Comparison of ENCODE assay signal across 12 cellular contexts in the genomic region with DNA sequence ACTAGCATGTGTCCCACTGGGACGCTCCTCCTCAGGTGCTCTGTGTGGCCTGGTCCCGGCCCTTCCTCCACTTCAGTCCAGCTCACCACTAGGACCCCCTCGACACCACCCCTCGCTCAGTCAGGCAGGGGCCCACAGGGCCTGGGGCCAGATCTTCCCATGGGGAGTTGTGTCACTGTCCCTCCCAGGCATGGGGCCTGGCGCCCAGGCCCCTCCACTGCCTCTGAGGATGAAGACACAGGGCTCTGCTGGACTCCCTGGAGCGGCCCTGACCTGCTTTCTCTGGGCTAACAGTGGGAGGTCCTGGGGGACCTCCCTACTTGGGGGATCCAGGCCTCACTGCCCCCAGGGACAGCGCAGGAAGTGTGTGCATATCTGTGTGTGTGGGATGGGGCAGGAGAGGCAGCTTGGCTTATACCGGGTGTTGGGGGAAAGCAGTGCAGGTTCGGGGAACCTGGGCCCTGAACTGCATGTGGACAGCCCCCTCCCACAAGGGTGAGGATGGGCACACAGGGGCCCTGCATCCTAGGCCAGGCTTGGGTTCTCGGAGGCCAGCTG. TPM values are rescaled to one million over a fixed set of nuclear protein-coding genes. Genes with fewer than 3 reads are reported as not detected.
DNase-seq lines count a peak whose midpoint lies in the region; ATAC-seq, FAIRE-seq and TF ChIP-seq lines count a peak whose summit lies in the region.
"Had no signal": no experiment of that assay in that cellular context is flagged by ENCODE, and none has a peak within 500 bp of the region (broad histone marks: within the 10 kb centered on the region; RNA-seq: fewer than 3 reads in every experiment).

No MANE protein-coding gene starts in this region.

- H3K79me1 ChIP-seq in mesendoderm (ENCODE audit: low read length) = no peaks in the 10 kb centered on the region

- WGBS in HUES64 = 91% methylated on average over 10 of the region's 10 CpGs
- no CpG with 5 or more reads among the region's 10 CpGs for WGBS in mesendoderm (ENCODE audit: extremely low coverage, insufficient coverage, low lambda C conversion rate)

- H3K4me3 ChIP-seq in HUES64 (ENCODE audit: low read length) (no peak overlapping the region), mesendoderm (ENCODE audit: low read length) (no peak overlapping the region), tibial artery (no peak overlapping the region)

- H3K9ac ChIP-seq in HUES64 (ENCODE audit: low read depth, low read length) (peak overlapping the region; percentile 65), mesendoderm (ENCODE audit: low read length) (peak overlapping the region; percentile 45)
- H3K9ac ChIP-seq: parathyroid adenoma had no signal

- H3K4ac ChIP-seq in mesendoderm (ENCODE audit: low read depth, low read length) = peak overlapping the region; percentile 42

- H3K4me1 Mint-ChIP-seq in MCF 10A (ENCODE audit: insufficient read depth, unreplicated experiment) (peaks cover 81% of the 10 kb centered on the region), T-helper 17 cell (peaks cover 17% of the 10 kb centered on the region)

- H3K36me3 Mint-ChIP-seq in MCF 10A (ENCODE audit: insufficient read depth, unreplicated experiment) (no peaks in the 10 kb centered on the region), T-helper 17 cell (ENCODE audit: low read depth) (no peaks in the 10 kb centered on the region)
- H3K36me3 Mint-ChIP-seq: activated naive CD8-positive, alpha-beta T cell treated with anti-CD3 and anti-CD28 coated beads, Interleukin-2, amount 10 ng/mL, durations not matched to agents 7 days and 5 days had no signal

- peak overlapping the region; percentile 7 for H3K18ac ChIP-seq in mesendoderm (ENCODE audit: low read length)

- peak overlapping the region; percentile 59 for H3K27ac ChIP-seq in HUES64 (ENCODE audit: low read depth, low read length)
- H3K27ac ChIP-seq in mesendoderm (ENCODE audit: low read depth, low read length) = no peak overlapping the region
- peak overlapping the region; percentile 58 to 78 for H3K27ac ChIP-seq in tibial artery
- H3K27ac ChIP-seq: parathyroid adenoma had no signal

- FAIRE-seq in urothelium cell line (lab: Jason Lieb, UNC) (no peak), GM12892 (lab: Jason Lieb, UNC) (no peak)
- FAIRE-seq: islet of Langerhans had no signal

- H4K8ac ChIP-seq in mesendoderm (ENCODE audit: low read depth, low read length) = no peak overlapping the region

- no peaks in the 10 kb centered on the region for H3K9me3 Mint-ChIP-seq in MCF 10A (ENCODE audit: unreplicated experiment)
- H3K9me3 Mint-ChIP-seq: activated naive CD8-positive, alpha-beta T cell treated with anti-CD3 and anti-CD28 coated beads, Interleukin-2, amount 10 ng/mL, durations not matched to agents 7 days and 5 days had no signal

- H2AK5ac ChIP-seq in mesendoderm (ENCODE audit: low read length) = no peak overlapping the region

- H2BK120ac ChIP-seq in mesendoderm (ENCODE audit: low read depth, low read length) = no peak overlapping the region

- H3K36me3 ChIP-seq in HUES64 (ENCODE audit: insufficient read depth, low read length) = no peaks in the 10 kb centered on the region
- H3K36me3 ChIP-seq in mesendoderm (ENCODE audit: control insufficient read depth, insufficient read depth, low read length) = no peaks in the 10 kb centered on the region
- H3K36me3 ChIP-seq in tibial artery = no peaks in the 10 kb centered on the region

- ATAC-seq in T-helper 17 cell = no peak

- CTCF ChIA-PET in MCF 10A (lab: Yijun Ruan, JAX) = interaction anchor here (0.9 to 13.9 kb wide), 10 partner anchors 8 to 730 kb away, joined by 3 to 313 read pairs (median 6); no protein-coding TSS in a partner anchor

- H3K79me2 ChIP-seq in mesendoderm (ENCODE audit: control insufficient read depth, insufficient read depth, low read length) = no peaks in the 10 kb centered on the region
- H3K79me2 ChIP-seq: parathyroid adenoma had no signal

- H3K4me2 ChIP-seq in mesendoderm (ENCODE audit: low read length) = no peak overlapping the region

- intact Hi-C loops in MCF 10A (cut with micrococcal nuclease) = no loop called here
- intact Hi-C loops in tibial artery (cut with DNase I; ENCODE audit: low total_unique reads) = loop anchor here (10.0 kb wide), 1 partner anchor 437 kb away; no protein-coding TSS in a partner anchor

- H3K4me3 Mint-ChIP-seq in MCF 10A (ENCODE audit: unreplicated experiment) (no peak overlapping the region), T-helper 17 cell (no peak overlapping the region)
- H3K4me3 Mint-ChIP-seq: activated naive CD8-positive, alpha-beta T cell treated with anti-CD3 and anti-CD28 coated beads, Interleukin-2, amount 10 ng/mL, durations not matched to agents 7 days and 5 days had no signal

- POLR2A ChIA-PET in MCF 10A (lab: Yijun Ruan, JAX) = interaction anchor here (0.6 to 13.5 kb wide), 27 partner anchors 7 to 900 kb away, joined by 3 to 373 read pairs (median 5); partner anchors contain the start of genes KRT18, KRT5, KRT6A and KRT6C

- H2BK5ac ChIP-seq in mesendoderm (ENCODE audit: low read length) = no peak overlapping the region

- no peak overlapping the region for H4K5ac ChIP-seq in mesendoderm (ENCODE audit: low read length)

- DNase-seq in MCF 10A (ENCODE audit: unreplicated experiment) (peak; percentile 66), mesendoderm (no peak), tibial artery (no peak), urothelium cell line (ENCODE audit: low spot score) (no peak), T-helper 17 cell (no peak), GM12892 (ENCODE audit: insufficient read length) (no peak)
- DNase-seq: activated CD4-positive, alpha-beta T cell treated with anti-CD3 and anti-CD28 coated beads, Interleukin-2, amount 50 U/mL, for 4 hours; activated naive CD8-positive, alpha-beta T cell treated with anti-CD3 and anti-CD28 coated beads, Interleukin-2, amount 10 ng/mL, durations not matched to agents 7 days and 5 days; NCI-H510A had no signal

- no peaks in the 10 kb centered on the region for H3K27me3 Mint-ChIP-seq in MCF 10A (ENCODE audit: insufficient read depth, unreplicated experiment)
- no peaks in the 10 kb centered on the region for H3K27me3 Mint-ChIP-seq in T-helper 17 cell

- H3K56ac ChIP-seq in mesendoderm (ENCODE audit: low read length) = peak overlapping the region; percentile 34

- H3K9me3 ChIP-seq in HUES64 (ENCODE audit: insufficient read depth, low read depth, low read length) (no peaks in the 10 kb centered on the region), tibial artery (no peaks in the 10 kb centered on the region), T-helper 17 cell (ENCODE audit: control insufficient read depth, low read length, poor library complexity, severe bottlenecking) (no peaks in the 10 kb centered on the region)

- H3K27me3 ChIP-seq in HUES64 (ENCODE audit: insufficient read depth, low read length) (no peaks in the 10 kb centered on the region), mesendoderm (ENCODE audit: insufficient read depth, low read length, poor library complexity) (no peaks in the 10 kb centered on the region), tibial artery (peaks cover 0 to 3% of the 10 kb centered on the region in 2 donors)

- H2BK15ac ChIP-seq in mesendoderm (replicated peaks; ENCODE audit: low read depth) = no peak overlapping the region

- H3K4me1 ChIP-seq in HUES64 (ENCODE audit: insufficient read depth, low read length) = peaks cover 11% of the 10 kb centered on the region
- H3K4me1 ChIP-seq in mesendoderm (ENCODE audit: control insufficient read depth, low read depth, low read length) = peaks cover 2% of the 10 kb centered on the region
- peaks cover 9 to 79% (median 42%) of the 10 kb centered on the region in 4 donors for H3K4me1 ChIP-seq in tibial artery
- H3K4me1 ChIP-seq: parathyroid adenoma had no signal

- TF ChIP-seq CTCF in MCF 10A (IDR thresholded peaks at IDR 0.05; ENCODE audit: unreplicated experiment) = no peak
- TF ChIP-seq CTCF in tibial artery (IDR thresholded peaks at IDR 0.05) = no peak

- no peak overlapping the region for H3K23ac ChIP-seq in mesendoderm (ENCODE audit: low read length)

- peak overlapping the region; percentile 97 for H3K27ac Mint-ChIP-seq in MCF 10A (ENCODE audit: low read depth, unreplicated experiment)
- H3K27ac Mint-ChIP-seq in T-helper 17 cell = no peak overlapping the region
- H3K27ac Mint-ChIP-seq: activated naive CD8-positive, alpha-beta T cell treated with anti-CD3 and anti-CD28 coated beads, Interleukin-2, amount 10 ng/mL, durations not matched to agents 7 days and 5 days had no signal

- TF ChIP-seq POLR2A in GM12892 (IDR thresholded peaks at IDR 0.05; ENCODE audit: low read depth, low read length) = no peak

- BruUV-seq in MCF 10A (replicated peaks; lab: Mats Ljungman, UMichigan) = no TSS peak

RNA-seq across cellular contexts. Expression of gene KRT80, which starts 43.8 kb away (rescaled TPM):
- not detected for polyA plus RNA-seq in HUES64 (2013, experiment 1 of 2)
- 0.13 TPM for polyA plus RNA-seq in HUES64 (2013, experiment 2 of 2)
- total RNA-seq in MCF 10A (2022) (27.4 and 52.3 TPM in 2 replicates), T-helper 17 cell (not detected)
- 0.21 TPM for polyA plus RNA-seq in mesendoderm (2013, experiment 1 of 2)
- polyA plus RNA-seq in mesendoderm (2013, experiment 2 of 2) = 0.24 TPM
- polyA plus RNA-seq in GM12892 (2012; ENCODE audit: missing spikeins) = not detected
- total RNA-seq: activated naive CD8-positive, alpha-beta T cell treated with anti-CD3 and anti-CD28 coated beads, Interleukin-2, amount 10 ng/mL, durations not matched to agents 7 days and 5 days had no signal

Comparison
In these comparisons a context has a peak if more than half of its experiments do, and no peak if none do; other contexts are left out.
1. RNA of gene KRT80, which starts 43.8 kb away (total RNA-seq): 27.4 to 52.3 TPM in MCF 10A; not detected in T-helper 17 cell; every median in the first group is over 10 times any median in the second.